Comparison of ENCODE assay signal across 8 cellular contexts in genomic region chr15:80059786-80060489, GRCh38. TPM values are rescaled to one million over a fixed set of nuclear protein-coding genes. Genes with fewer than 3 reads are reported as not detected.
DNase-seq lines count a peak whose midpoint lies in the region; ATAC-seq and TF ChIP-seq lines count a peak whose summit lies in the region.

No MANE protein-coding gene starts in this region.

- H3K4me1 ChIP-seq in CD8-positive, alpha-beta T cell (ENCODE audit: insufficient read depth, low read length) = peaks cover 23% of the 10 kb centered on the region
- H3K4me1 ChIP-seq in psoas muscle = peaks cover 25% of the 10 kb centered on the region

- no peaks in the 10 kb centered on the region for H3K9me3 Mint-ChIP-seq in CD8-positive, alpha-beta T cell
- H3K9me3 Mint-ChIP-seq in activated naive CD8-positive, alpha-beta T cell treated with anti-CD3 and anti-CD28 coated beads, Interleukin-2, amount 10 ng/mL, durations not matched to agents 7 days and 5 days = no peaks in the 10 kb centered on the region

- no peaks in the 10 kb centered on the region for H3K27me3 ChIP-seq in CD8-positive, alpha-beta T cell (ENCODE audit: insufficient read depth, low read length)
- no peaks in the 10 kb centered on the region for H3K27me3 ChIP-seq in psoas muscle (ENCODE audit: insufficient read depth in 3 of 3, low read length in 2 of 3)

- H3K27ac Mint-ChIP-seq in CD8-positive, alpha-beta T cell = peak overlapping the region; percentile 93
- H3K27ac Mint-ChIP-seq in activated naive CD8-positive, alpha-beta T cell treated with anti-CD3 and anti-CD28 coated beads, Interleukin-2, amount 10 ng/mL, durations not matched to agents 7 days and 5 days = peak overlapping the region; percentile 96

- H3K9me3 ChIP-seq in CD8-positive, alpha-beta T cell (ENCODE audit: low read length) = no peaks in the 10 kb centered on the region
- H3K9me3 ChIP-seq in psoas muscle = no peaks in the 10 kb centered on the region

- POLR2A ChIA-PET in CD8-positive, alpha-beta T cell (lab: Charles Lee) = interaction anchor here (0.9 to 3.5 kb wide), 6 partner anchors 13 to 163 kb away, joined by 4 to 36 read pairs (median 8); partner anchors contain the start of genes FAH and MTHFS
- POLR2A ChIA-PET in activated naive CD8-positive, alpha-beta T cell treated with anti-CD3 and anti-CD28 coated beads, Interleukin-2, amount 10 ng/mL, durations not matched to agents 7 days and 5 days (lab: Charles Lee) = interaction anchor here (0.6 to 3.8 kb wide), 10 partner anchors 12 to 137 kb away, joined by 3 to 39 read pairs (median 7); partner anchors contain the start of genes BCL2A1 and FAH

- WGBS in psoas muscle, 3 donors = 0 to 1% (median 0%) methylated on average over 31 to 72 of the region's 72 CpGs

- no peak for TF ChIP-seq CTCF in CD8-positive, alpha-beta T cell (IDR thresholded peaks at IDR 0.05)
- TF ChIP-seq CTCF in psoas muscle (IDR thresholded peaks at IDR 0.05) = no peak

- peak overlapping the region; percentile 95 for H3K4me3 ChIP-seq in CD8-positive, alpha-beta T cell (ENCODE audit: low read depth, low read length)
- H3K4me3 ChIP-seq in psoas muscle = peak overlapping the region; percentile 84

- CTCF ChIA-PET in CD8-positive, alpha-beta T cell (lab: Charles Lee) = interaction anchor here (0.9 to 2.1 kb wide), 7 partner anchors 12 to 114 kb away, joined by 3 to 9 read pairs (median 5); no protein-coding TSS in a partner anchor

- peak in 2 of 7 experiments; percentile 67 to 71 for DNase-seq in CD8-positive, alpha-beta T cell
- DNase-seq in NOMO-1 (lab: John Stamatoyannopoulos, UW; ENCODE audit: unreplicated experiment in 2 of 2) (peak; percentile 51 to 82), left cardiac atrium (peak; percentile 83), psoas muscle (peak in 1 of 2 donors; percentile 82), NCI-H128 (lab: John Stamatoyannopoulos, UW; ENCODE audit: unreplicated experiment) (no peak)
- peak; percentile 88 for DNase-seq in activated naive CD8-positive, alpha-beta T cell treated with anti-CD3 and anti-CD28 coated beads, Interleukin-2, amount 10 ng/mL, durations not matched to agents 7 days and 5 days

- H3K27me3 Mint-ChIP-seq in CD8-positive, alpha-beta T cell (ENCODE audit: low read depth) = no peaks in the 10 kb centered on the region
- no peaks in the 10 kb centered on the region for H3K27me3 Mint-ChIP-seq in activated naive CD8-positive, alpha-beta T cell treated with anti-CD3 and anti-CD28 coated beads, Interleukin-2, amount 10 ng/mL, durations not matched to agents 7 days and 5 days

- H3K27ac ChIP-seq in CD8-positive, alpha-beta T cell (ENCODE audit: low read depth, low read length) = peak overlapping the region; percentile 86
- H3K27ac ChIP-seq in psoas muscle = peak overlapping the region; percentile 97

- H3K36me3 ChIP-seq in CD8-positive, alpha-beta T cell (ENCODE audit: insufficient read depth, low read length) = no peaks in the 10 kb centered on the region
- no peaks in the 10 kb centered on the region for H3K36me3 ChIP-seq in psoas muscle (ENCODE audit: insufficient read depth in 1 of 2, low read depth in 1 of 2)

- H3K36me3 Mint-ChIP-seq in CD8-positive, alpha-beta T cell = peaks cover 7% of the 10 kb centered on the region
- H3K36me3 Mint-ChIP-seq in activated naive CD8-positive, alpha-beta T cell treated with anti-CD3 and anti-CD28 coated beads, Interleukin-2, amount 10 ng/mL, durations not matched to agents 7 days and 5 days = no peaks in the 10 kb centered on the region

- H3K4me1 Mint-ChIP-seq in CD8-positive, alpha-beta T cell (ENCODE audit: low read depth) = peaks cover 43% of the 10 kb centered on the region
- H3K4me1 Mint-ChIP-seq in activated naive CD8-positive, alpha-beta T cell treated with anti-CD3 and anti-CD28 coated beads, Interleukin-2, amount 10 ng/mL, durations not matched to agents 7 days and 5 days = peaks cover 28% of the 10 kb centered on the region

- intact Hi-C loops in CD8-positive, alpha-beta T cell (cut with DNase I, micrococcal nuclease) = loop anchor here (1.0 to 5.0 kb wide), 13 partner anchors 12 to 932 kb away; partner anchors contain the start of genes BCL2A1 (in 2 of the 2), FAH (in 2 of the 2), MTHFS (in 2 of the 2) and MESD (in 1 of the 2)
- intact Hi-C loops in left cardiac atrium (cut with DNase I) = loop anchor here in 1 of 2 donors (5.0 kb wide), 1 partner anchor 92 kb away; the partner anchor contains the start of gene FAH
- intact Hi-C loops in psoas muscle (cut with DNase I) = loop anchor here (2.0 to 10.0 kb wide), 3 partner anchors 91 to 165 kb away; partner anchors contain the start of genes FAH (in 1 of the 2) and MTHFS (in 1 of the 2)

- peak; percentile 54 for ATAC-seq in CD8-positive, alpha-beta T cell
- ATAC-seq in GM19035 (IDR thresholded peaks at IDR 0.05; ENCODE audit: unreplicated experiment) = peak; percentile 51
- peak; percentile 55 for ATAC-seq in HG03159 (IDR thresholded peaks at IDR 0.05; ENCODE audit: unreplicated experiment)
- peak; percentile 66 for ATAC-seq in activated naive CD8-positive, alpha-beta T cell treated with anti-CD3 and anti-CD28 coated beads, Interleukin-2, amount 10 ng/mL, durations not matched to agents 7 days and 5 days (ENCODE audit: low read depth)
- peak; percentile 91 to 95 for ATAC-seq in left cardiac atrium
- ATAC-seq in psoas muscle = peak; percentile 86 to 91 (median 88)

- H3K4me3 Mint-ChIP-seq in CD8-positive, alpha-beta T cell = peak overlapping the region; percentile 91
- peak overlapping the region; percentile 92 for H3K4me3 Mint-ChIP-seq in activated naive CD8-positive, alpha-beta T cell treated with anti-CD3 and anti-CD28 coated beads, Interleukin-2, amount 10 ng/mL, durations not matched to agents 7 days and 5 days

RNA-seq across cellular contexts. Expression of gene ZFAND6, which starts 0.5 kb away (rescaled TPM):
- 10 to 100 TPM; 60.1 to 69.8 TPM for total RNA-seq in CD8-positive, alpha-beta T cell
- 10 to 100 TPM; 54.9 to 58.3 TPM for total RNA-seq in activated naive CD8-positive, alpha-beta T cell treated with anti-CD3 and anti-CD28 coated beads, Interleukin-2, amount 10 ng/mL, durations not matched to agents 7 days and 5 days
- total RNA-seq in left cardiac atrium = 10 to 100 TPM; 64.2 to 64.3 TPM
- total RNA-seq in psoas muscle = 100 to 1,000 TPM in 1 of 4 donors, 10 to 100 TPM in 3; 66.3 to 102 (median 86.8) TPM
- polyA plus RNA-seq in psoas muscle = 100 to 1,000 TPM in 1 of 3 donors, 10 to 100 TPM in 2; 67.6 to 125 (median 78.8) TPM
